1 cellular context compared by ENCODE assay signal in the genomic region with DNA sequence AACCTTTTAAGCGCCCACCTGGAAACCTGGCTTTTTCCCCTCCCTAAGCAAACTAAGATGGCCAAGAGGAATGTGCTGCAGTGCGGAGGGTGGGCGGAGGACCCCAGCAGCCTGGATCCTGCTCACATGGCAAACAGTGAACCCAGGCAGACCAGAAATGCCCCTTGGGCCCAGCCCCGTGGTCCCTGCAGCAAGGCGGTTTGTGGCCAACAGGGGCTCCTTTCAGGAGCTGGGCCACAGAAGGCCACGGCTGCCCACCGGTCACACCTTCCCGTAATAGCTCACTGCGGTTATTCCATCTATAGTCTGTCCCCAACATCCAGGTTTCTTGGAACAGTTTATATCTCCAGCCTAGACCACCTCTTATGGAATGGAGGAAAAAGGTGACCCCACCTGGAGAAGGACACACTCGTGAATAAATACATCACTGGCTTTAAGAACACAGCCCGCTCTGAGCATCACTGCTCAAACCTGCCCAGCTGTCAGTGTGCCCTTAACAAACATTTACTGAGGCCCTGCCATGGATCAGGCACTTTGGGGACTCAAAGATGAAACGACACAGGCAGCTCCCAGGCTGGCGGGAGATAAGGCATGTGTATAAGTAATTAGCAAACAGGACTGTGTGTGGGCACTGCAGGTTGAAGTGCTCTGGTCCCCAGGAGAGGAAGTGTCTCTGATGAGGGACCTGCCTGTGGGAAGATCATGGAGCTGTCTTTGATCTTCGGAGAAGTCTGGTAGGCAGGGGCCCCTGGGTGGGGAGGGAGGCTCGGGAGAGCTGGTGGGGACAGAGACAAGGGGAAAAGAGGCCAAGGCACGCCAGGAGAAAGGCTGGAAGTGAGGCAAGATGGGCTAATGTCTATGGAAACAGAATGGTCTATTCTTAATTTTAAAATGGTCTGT.
TF ChIP-seq lines count a peak whose summit lies in the region.

No MANE protein-coding gene starts in this region.

TF ChIP-seq in WTC11, 78 proteins besides CTCF, POLR2A, EP300 and RAD21:
- TF ChIP-seq, protein P1, sequence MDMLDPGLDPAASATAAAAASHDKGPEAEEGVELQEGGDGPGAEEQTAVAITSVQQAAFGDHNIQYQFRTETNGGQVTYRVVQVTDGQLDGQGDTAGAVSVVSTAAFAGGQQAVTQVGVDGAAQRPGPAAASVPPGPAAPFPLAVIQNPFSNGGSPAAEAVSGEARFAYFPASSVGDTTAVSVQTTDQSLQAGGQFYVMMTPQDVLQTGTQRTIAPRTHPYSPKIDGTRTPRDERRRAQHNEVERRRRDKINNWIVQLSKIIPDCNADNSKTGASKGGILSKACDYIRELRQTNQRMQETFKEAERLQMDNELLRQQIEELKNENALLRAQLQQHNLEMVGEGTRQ (CRISPR knock-in tag; IDR thresholded peaks at IDR 0.05): no peak
- TF ChIP-seq GTF2I (CRISPR knock-in tag; conservative IDR thresholded peaks at IDR 0.05) (no peak), SMAD3 (CRISPR knock-in tag; IDR thresholded peaks at IDR 0.05; ENCODE audit: borderline replicate concordance) (no peak), TP53 (CRISPR knock-in tag; IDR thresholded peaks at IDR 0.05) (no peak), TEAD4 (CRISPR knock-in tag; IDR thresholded peaks at IDR 0.05) (no peak), GABPB1 (CRISPR knock-in tag; IDR thresholded peaks at IDR 0.05) (peak; percentile 64)
- TF ChIP-seq, protein P2, sequence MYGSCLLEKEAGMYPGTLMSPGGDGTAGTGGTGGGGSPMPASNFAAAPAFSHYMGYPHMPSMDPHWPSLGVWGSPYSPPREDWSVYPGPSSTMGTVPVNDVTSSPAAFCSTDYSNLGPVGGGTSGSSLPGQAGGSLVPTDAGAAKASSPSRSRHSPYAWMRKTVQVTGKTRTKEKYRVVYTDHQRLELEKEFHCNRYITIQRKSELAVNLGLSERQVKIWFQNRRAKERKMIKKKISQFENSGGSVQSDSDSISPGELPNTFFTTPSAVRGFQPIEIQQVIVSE (CRISPR knock-in tag; IDR thresholded peaks at IDR 0.05; ENCODE audit: borderline replicate concordance): no peak
